16 cellular contexts compared by ENCODE assay signal in genomic region chr3:141229132-141229531, GRCh38. TPM values are rescaled to one million over a fixed set of nuclear protein-coding genes. Genes with fewer than 3 reads are reported as not detected.
DNase-seq lines count a peak whose midpoint lies in the region; ATAC-seq and TF ChIP-seq lines count a peak whose summit lies in the region.
"Had no signal": no experiment of that assay in that cellular context is flagged by ENCODE, and none has a peak within 500 bp of the region (broad histone marks: within the 10 kb centered on the region; RNA-seq: fewer than 3 reads in every experiment).

No MANE protein-coding gene starts in this region.

- no peaks in the 10 kb centered on the region for H3K36me3 ChIP-seq in osteoblast (ENCODE audit: insufficient read depth, low read length)
- H3K36me3 ChIP-seq: neural progenitor cell had no signal

- H3K27me3 ChIP-seq in osteoblast (ENCODE audit: insufficient read depth, low read length), result no peaks in the 10 kb centered on the region

- H3K27ac Mint-ChIP-seq in activated naive CD4-positive, alpha-beta T cell treated with anti-CD3 and anti-CD28 coated beads, Interleukin-2, amount 50 U/mL, for 24 hours, result peak overlapping the region; percentile 1
- H3K27ac Mint-ChIP-seq in T-cell (peak overlapping the region in 1 of 2 donors; percentile 99), progenitor cell of endocrine pancreas (no peak overlapping the region)
- no peak overlapping the region for H3K27ac Mint-ChIP-seq in stimulated activated memory B cell treated with anti-CD40 and anti-IgM and Interleukin-4, amounts not matched to agents 10 μg/mL and 1 μg/mL and 100 μg/mL, for 72 hours
- H3K27ac Mint-ChIP-seq: neural progenitor cell had no signal

- no peak overlapping the region for H2AFZ ChIP-seq in osteoblast (ENCODE audit: low read length)
- H2AFZ ChIP-seq: GM23248, neural progenitor cell had no signal

- peaks cover 41% of the 10 kb centered on the region for H3K4me1 Mint-ChIP-seq in activated naive CD4-positive, alpha-beta T cell treated with anti-CD3 and anti-CD28 coated beads, Interleukin-2, amount 50 U/mL, for 24 hours
- H3K4me1 Mint-ChIP-seq in T-cell (peaks cover 31 to 39% (median 34%) of the 10 kb centered on the region in 3 donors), progenitor cell of endocrine pancreas (ENCODE audit: low read depth) (peaks cover 19% of the 10 kb centered on the region)
- peaks cover 20% of the 10 kb centered on the region for H3K4me1 Mint-ChIP-seq in stimulated activated memory B cell treated with anti-CD40 and anti-IgM and Interleukin-4, amounts not matched to agents 10 μg/mL and 1 μg/mL and 100 μg/mL, for 72 hours

- no peak for ATAC-seq in T-cell (replicated peaks in 1 of 4)
- ATAC-seq in HG02970 (IDR thresholded peaks at IDR 0.05; ENCODE audit: low FRiP score, unreplicated experiment), result no peak
- ATAC-seq in stimulated activated memory B cell treated with anti-CD40 and anti-IgM and Interleukin-4, amounts not matched to agents 10 μg/mL and 1 μg/mL and 100 μg/mL, for 72 hours, result no peak
- ATAC-seq: sciatic nerve had no signal

- POLR2A ChIA-PET in T-cell (lab: Charles Lee), result interaction anchor here in 1 of 2 donors (0.6 kb wide), 1 partner anchor 211 kb away, joined by 3 read pairs; no protein-coding TSS in a partner anchor

- peaks cover 8% of the 10 kb centered on the region for H3K4me1 ChIP-seq in osteoblast (ENCODE audit: insufficient read depth, low read length)

- H3K27ac ChIP-seq in osteoblast (ENCODE audit: low read depth, low read length), result no peak overlapping the region
- H3K27ac ChIP-seq: epithelial cell of prostate, GM23248, neural progenitor cell had no signal

- CTCF ChIA-PET in T-cell (lab: Charles Lee), result no interaction called here

- H3K27me3 Mint-ChIP-seq in activated naive CD4-positive, alpha-beta T cell treated with anti-CD3 and anti-CD28 coated beads, Interleukin-2, amount 50 U/mL, for 24 hours, result no peaks in the 10 kb centered on the region
- no peaks in the 10 kb centered on the region for H3K27me3 Mint-ChIP-seq in T-cell
- H3K27me3 Mint-ChIP-seq in progenitor cell of endocrine pancreas, result peaks cover 23% of the 10 kb centered on the region
- no peaks in the 10 kb centered on the region for H3K27me3 Mint-ChIP-seq in stimulated activated memory B cell treated with anti-CD40 and anti-IgM and Interleukin-4, amounts not matched to agents 10 μg/mL and 1 μg/mL and 100 μg/mL, for 72 hours

- peak overlapping the region; percentile 43 for H3K4me3 Mint-ChIP-seq in activated naive CD4-positive, alpha-beta T cell treated with anti-CD3 and anti-CD28 coated beads, Interleukin-2, amount 50 U/mL, for 24 hours
- H3K4me3 Mint-ChIP-seq in T-cell (peak overlapping the region in 2 of 3 donors; percentile 40 to 97), progenitor cell of endocrine pancreas (ENCODE audit: low read depth) (peak overlapping the region; percentile 25)
- no peak overlapping the region for H3K4me3 Mint-ChIP-seq in stimulated activated memory B cell treated with anti-CD40 and anti-IgM and Interleukin-4, amounts not matched to agents 10 μg/mL and 1 μg/mL and 100 μg/mL, for 72 hours
- H3K4me3 Mint-ChIP-seq: neural progenitor cell had no signal

- H4K20me1 ChIP-seq in osteoblast (ENCODE audit: insufficient read depth, low read length), result no peaks in the 10 kb centered on the region

- H3K4me3 ChIP-seq in osteoblast (ENCODE audit: insufficient read depth, low read length), result no peak overlapping the region
- H3K4me3 ChIP-seq: GM23248, lung, neural progenitor cell had no signal

- no peak for DNase-seq in activated naive CD4-positive, alpha-beta T cell (lab: John Stamatoyannopoulos, UW)
- DNase-seq in NAMALWA (ENCODE audit: low spot score), result peak; percentile 24
- no peak for DNase-seq in T-cell
- no peak for DNase-seq in progenitor cell of endocrine pancreas (ENCODE audit: low spot score, unreplicated experiment)
- DNase-seq in osteoblast (ENCODE audit: insufficient read length, low spot score, missing footprints), result no peak
- DNase-seq: activated gamma-delta T cell treated with Interleukin-2 at 50 U/mL for 16 hours; GM23248; stimulated activated CD4-positive, alpha-beta T cell treated with anti-CD3 and anti-CD28 coated beads, Interleukin-1b, Interleukin-23, amount 100 ng/mL, for 48 hours; SW 1271 had no signal

- no peaks in the 10 kb centered on the region for H3K9me3 Mint-ChIP-seq in activated naive CD4-positive, alpha-beta T cell treated with anti-CD3 and anti-CD28 coated beads, Interleukin-2, amount 50 U/mL, for 24 hours
- H3K9me3 Mint-ChIP-seq in T-cell (peaks cover 0 to 7% (median 4%) of the 10 kb centered on the region in 3 donors), progenitor cell of endocrine pancreas (ENCODE audit: low read depth) (peaks cover 14% of the 10 kb centered on the region)
- H3K9me3 Mint-ChIP-seq in stimulated activated memory B cell treated with anti-CD40 and anti-IgM and Interleukin-4, amounts not matched to agents 10 μg/mL and 1 μg/mL and 100 μg/mL, for 72 hours, result no peaks in the 10 kb centered on the region

- TF ChIP-seq CTCF in progenitor cell of endocrine pancreas (IDR thresholded peaks at IDR 0.05; ENCODE audit: unreplicated experiment) (no peak), osteoblast (IDR thresholded peaks at IDR 0.05; ENCODE audit: extremely low read depth, low read depth, low read length) (no peak)

- H3K36me3 Mint-ChIP-seq in activated naive CD4-positive, alpha-beta T cell treated with anti-CD3 and anti-CD28 coated beads, Interleukin-2, amount 50 U/mL, for 24 hours, result peaks cover 1% of the 10 kb centered on the region
- H3K36me3 Mint-ChIP-seq in T-cell, result no peaks in the 10 kb centered on the region
- H3K36me3 Mint-ChIP-seq in progenitor cell of endocrine pancreas (ENCODE audit: insufficient read depth), result no peaks in the 10 kb centered on the region
- H3K36me3 Mint-ChIP-seq in stimulated activated memory B cell treated with anti-CD40 and anti-IgM and Interleukin-4, amounts not matched to agents 10 μg/mL and 1 μg/mL and 100 μg/mL, for 72 hours, result no peaks in the 10 kb centered on the region
- H3K36me3 Mint-ChIP-seq: neural progenitor cell had no signal

- H3K79me2 ChIP-seq in osteoblast (ENCODE audit: insufficient read depth, low read length), result no peaks in the 10 kb centered on the region

- no peak overlapping the region for H3K4me2 ChIP-seq in osteoblast (ENCODE audit: insufficient read depth, low read length)
- H3K4me2 ChIP-seq: neural progenitor cell had no signal

- H3K9me3 ChIP-seq in osteoblast (ENCODE audit: low read depth, low read length), result no peaks in the 10 kb centered on the region

RNA-seq across cellular contexts. Expression of gene PXYLP1, which starts 2.5 kb away (rescaled TPM):
- total RNA-seq in T-cell (10 to 100 TPM; 12.5 to 33.0 (median 14.6) TPM), progenitor cell of endocrine pancreas (36.3 and 37.6 TPM in 2 replicates), osteoblast (6.5 and 9.1 TPM in 2 replicates)
